Comparison of ENCODE assay signal across 21 cellular contexts in genomic region chr15:88746451-88746850, GRCh38. TPM values are rescaled to one million over a fixed set of nuclear protein-coding genes. Genes with fewer than 3 reads are reported as not detected.
DNase-seq lines count a peak whose midpoint lies in the region; ATAC-seq and TF ChIP-seq lines count a peak whose summit lies in the region.
"Had no signal": no experiment of that assay in that cellular context is flagged by ENCODE, and none has a peak within 500 bp of the region (broad histone marks: within the 10 kb centered on the region; RNA-seq: fewer than 3 reads in every experiment).

No MANE protein-coding gene starts in this region.

- H3K36me3 ChIP-seq in adipocyte (ENCODE audit: control insufficient read depth, insufficient read depth, low read length, severe bottlenecking) (no peaks in the 10 kb centered on the region), esophagus muscularis mucosa (no peaks in the 10 kb centered on the region), thoracic aorta (no peaks in the 10 kb centered on the region)
- H3K36me3 ChIP-seq: BE2C; BLaER1 treated with 17β-estradiol and CSF1 and Interleukin-3, amounts not matched to agents 10 nM and 100 nM had no signal

- peak overlapping the region; percentile 21 for H3K9ac ChIP-seq in adipocyte (ENCODE audit: low read length)
- H3K9ac ChIP-seq: BLaER1 treated with 17β-estradiol and CSF1 and Interleukin-3, amounts not matched to agents 10 nM and 100 nM had no signal

- intact Hi-C loops in esophagus muscularis mucosa (cut with DNase I), result no loop called here

- H3K4me3 ChIP-seq in adipocyte (ENCODE audit: low read length) (no peak overlapping the region), esophagus muscularis mucosa (no peak overlapping the region), thoracic aorta (no peak overlapping the region)
- H3K4me3 ChIP-seq: A549; BLaER1 treated with 17β-estradiol and CSF1 and Interleukin-3, amounts not matched to agents 10 nM and 100 nM; GM12878; GM23338 had no signal

- H3K9me3 ChIP-seq in adipocyte (ENCODE audit: control insufficient read depth, low read length) (peaks cover 5% of the 10 kb centered on the region), esophagus muscularis mucosa (no peaks in the 10 kb centered on the region), thoracic aorta (no peaks in the 10 kb centered on the region)

- H3K27ac ChIP-seq in esophagus muscularis mucosa (replicated peaks in 1 of 4), result no peak overlapping the region
- H3K27ac ChIP-seq in thoracic aorta, result peak overlapping the region; percentile 43 to 48
- H3K27ac ChIP-seq: A549; BLaER1 treated with 17β-estradiol and CSF1 and Interleukin-3, amounts not matched to agents 10 nM and 100 nM had no signal

- TF ChIP-seq CTCF in esophagus muscularis mucosa (IDR thresholded peaks at IDR 0.05) (no peak), thoracic aorta (IDR thresholded peaks at IDR 0.05) (no peak)

- no peak for ATAC-seq in thoracic aorta (ENCODE audit: insufficient number of reproducible peaks, low FRiP score, low read depth)
- no peak for ATAC-seq in HG03469 (IDR thresholded peaks at IDR 0.05; ENCODE audit: unreplicated experiment)
- ATAC-seq in HG03025 (IDR thresholded peaks at IDR 0.05; ENCODE audit: low FRiP score, unreplicated experiment), result no peak
- ATAC-seq: GM12878, GM23338, HCT116 had no signal

- 68% methylated on average over 5 of the region's 5 CpGs for WGBS in esophagus muscularis mucosa

- H3K27me3 ChIP-seq in adipocyte (replicated peaks; ENCODE audit: control insufficient read depth, insufficient read depth, low read length) (peaks cover 3% of the 10 kb centered on the region), esophagus muscularis mucosa (peaks cover 0 to 32% (median 3%) of the 10 kb centered on the region in 4 donors), thoracic aorta (replicated peaks; ENCODE audit: insufficient read depth) (no peaks in the 10 kb centered on the region)
- H3K27me3 ChIP-seq: BLaER1 treated with 17β-estradiol and CSF1 and Interleukin-3, amounts not matched to agents 10 nM and 100 nM had no signal

- H3K4me1 ChIP-seq in adipocyte (ENCODE audit: control insufficient read depth, insufficient read depth, low read length) (peaks cover 57% of the 10 kb centered on the region), esophagus muscularis mucosa (no peaks in the 10 kb centered on the region), thoracic aorta (ENCODE audit: control insufficient read depth in 1 of 2, low read depth in 2 of 2) (peaks cover 17 to 50% of the 10 kb centered on the region in 2 donors)
- H3K4me1 ChIP-seq: A549; BE2C; BLaER1 treated with 17β-estradiol and CSF1 and Interleukin-3, amounts not matched to agents 10 nM and 100 nM had no signal

- DNase-seq in adipocyte (ENCODE audit: low read depth) (no peak), esophagus muscularis mucosa (ENCODE audit: extremely low spot score) (peak; percentile 90), thoracic aorta (ENCODE audit: low spot score) (no peak), cerebellum (ENCODE audit: low spot score) (no peak), NCI-H2227 (lab: John Stamatoyannopoulos, UW; ENCODE audit: unreplicated experiment) (no peak)
- DNase-seq: 8988T; AML-193; BE2C; CD4-positive, alpha-beta T cell; CD8-positive, alpha-beta memory T cell; DMS 273 treated with DMSO at 0.1 percent for 48 hours; DMS79; GDM1; H9 had no signal

- TF ChIP-seq EP300 in esophagus muscularis mucosa (IDR thresholded peaks at IDR 0.05), result no peak

- TF ChIP-seq POLR2A in esophagus muscularis mucosa (IDR thresholded peaks at IDR 0.05; ENCODE audit: low read depth), result no peak

RNA-seq across cellular contexts. Expression of gene ACAN, which starts 56.8 kb away (rescaled TPM):
- under 1 TPM in 3 of 4 donors, not detected in 1; under 0.01 to 0.11 (median 0.06) TPM for total RNA-seq in esophagus muscularis mucosa
- 100 to 1,000 TPM in 1 of 2 donors, 10 to 100 TPM in 1; 23.2 to 147 TPM for total RNA-seq in thoracic aorta
- total RNA-seq in cerebellum, result 0.45 TPM
- total RNA-seq: CD4-positive, alpha-beta T cell; CD8-positive, alpha-beta memory T cell; GM12878 had no signal

Comparison
In these comparisons a context has a peak if more than half of its experiments do, and no peak if none do; other contexts are left out.
1. H3K27ac ChIP-seq: peak in thoracic aorta (2 of 2); none in esophagus muscularis mucosa (0 of 4).
2. RNA of gene ACAN, which starts 56.8 kb away (total RNA-seq): 23.2 to 147 TPM in thoracic aorta; 0.45 TPM in cerebellum (single experiment) and under 0.01 to 0.11 TPM in esophagus muscularis mucosa; every median in the first group is over 10 times any median in the second.